ENCODE assay signal across 1 cellular context in the genomic region with DNA sequence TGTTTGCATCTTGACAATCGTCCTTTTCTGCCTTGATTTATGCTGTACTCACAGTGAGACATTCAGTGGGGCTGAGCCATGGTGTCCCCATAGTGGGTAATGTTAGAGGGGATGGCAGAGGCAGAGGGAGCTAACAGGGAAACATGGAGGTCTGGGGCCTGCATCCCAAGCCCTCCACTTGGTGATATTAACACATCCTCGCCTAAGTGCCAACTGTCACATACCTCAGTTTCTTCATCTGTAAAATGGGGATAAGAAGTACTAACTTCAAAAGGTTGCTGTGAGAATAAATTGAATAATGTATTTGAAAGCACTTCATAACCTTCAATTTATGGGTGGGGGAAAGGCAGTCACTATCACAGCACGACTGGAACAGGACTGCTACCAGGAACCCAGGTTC.
TF ChIP-seq lines count a peak whose summit lies in the region.

No MANE protein-coding gene starts in this region.

TF ChIP-seq in K562, 482 proteins besides CTCF, POLR2A, EP300 and RAD21:
- TF ChIP-seq, protein P1, sequence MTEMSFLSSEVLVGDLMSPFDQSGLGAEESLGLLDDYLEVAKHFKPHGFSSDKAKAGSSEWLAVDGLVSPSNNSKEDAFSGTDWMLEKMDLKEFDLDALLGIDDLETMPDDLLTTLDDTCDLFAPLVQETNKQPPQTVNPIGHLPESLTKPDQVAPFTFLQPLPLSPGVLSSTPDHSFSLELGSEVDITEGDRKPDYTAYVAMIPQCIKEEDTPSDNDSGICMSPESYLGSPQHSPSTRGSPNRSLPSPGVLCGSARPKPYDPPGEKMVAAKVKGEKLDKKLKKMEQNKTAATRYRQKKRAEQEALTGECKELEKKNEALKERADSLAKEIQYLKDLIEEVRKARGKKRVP (CRISPR knock-in tag; IDR thresholded peaks at IDR 0.05), result no peak
- TF ChIP-seq RBM25 (IDR thresholded peaks at IDR 0.05; ENCODE audit: low read depth, low read length, severe bottlenecking) (peak; percentile 66), ADNP (tag; IDR thresholded peaks at IDR 0.05) (peak; percentile 70; the same call in 1 of the 2 replicates), ZNF589 (CRISPR knock-in tag; IDR thresholded peaks at IDR 0.05; ENCODE audit: low read depth) (no peak), BCOR (IDR thresholded peaks at IDR 0.05) (0 out of 2 replicates have a peak, but pooled peaks have one; percentile 53), E2F3 (CRISPR knock-in tag; IDR thresholded peaks at IDR 0.05) (no peak)
- TF ChIP-seq, protein P2, sequence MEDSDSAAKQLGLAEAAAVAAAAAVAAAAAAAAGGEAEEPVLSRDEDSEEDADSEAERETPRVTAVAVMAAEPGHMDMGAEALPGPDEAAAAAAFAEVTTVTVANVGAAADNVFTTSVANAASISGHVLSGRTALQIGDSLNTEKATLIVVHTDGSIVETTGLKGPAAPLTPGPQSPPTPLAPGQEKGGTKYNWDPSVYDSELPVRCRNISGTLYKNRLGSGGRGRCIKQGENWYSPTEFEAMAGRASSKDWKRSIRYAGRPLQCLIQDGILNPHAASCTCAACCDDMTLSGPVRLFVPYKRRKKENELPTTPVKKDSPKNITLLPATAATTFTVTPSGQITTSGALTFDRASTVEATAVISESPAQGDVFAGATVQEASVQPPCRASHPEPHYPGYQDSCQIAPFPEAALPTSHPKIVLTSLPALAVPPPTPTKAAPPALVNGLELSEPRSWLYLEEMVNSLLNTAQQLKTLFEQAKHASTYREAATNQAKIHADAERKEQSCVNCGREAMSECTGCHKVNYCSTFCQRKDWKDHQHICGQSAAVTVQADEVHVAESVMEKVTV (CRISPR knock-in tag; IDR thresholded peaks at IDR 0.05), result no peak
